18 cellular contexts compared by ENCODE assay signal in the genomic region with DNA sequence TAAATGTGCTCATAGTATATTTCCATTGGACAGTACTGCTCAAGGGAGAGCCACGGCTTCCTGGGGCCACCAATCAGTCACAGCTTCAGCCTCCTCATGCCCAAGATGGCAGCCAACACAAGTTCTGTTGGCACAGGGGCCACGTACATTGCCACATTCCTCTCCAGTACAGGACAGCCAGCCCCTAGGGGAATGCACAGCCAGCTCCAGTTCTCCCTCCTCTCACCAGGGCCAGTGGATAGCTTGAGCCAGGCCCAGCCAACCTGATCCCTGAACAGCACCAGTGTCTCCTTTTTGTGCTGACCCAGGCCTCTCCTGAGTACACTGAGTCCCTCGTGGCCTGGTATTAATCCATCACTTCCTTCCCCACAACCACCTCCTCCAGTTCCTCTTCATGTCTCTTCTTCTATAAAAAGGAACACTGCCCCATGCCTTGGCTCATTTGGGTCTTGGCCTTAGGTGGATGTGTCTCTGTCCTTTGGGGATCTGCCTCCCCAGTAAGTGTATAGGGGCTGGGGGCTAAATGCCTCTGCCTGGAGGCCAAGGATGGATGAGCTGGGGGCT.
DNase-seq lines count a peak whose midpoint lies in the region; ATAC-seq and TF ChIP-seq lines count a peak whose summit lies in the region.
"Had no signal": no experiment of that assay in that cellular context is flagged by ENCODE, and none has a peak within 500 bp of the region (broad histone marks: within the 10 kb centered on the region; RNA-seq: fewer than 3 reads in every experiment).

No MANE protein-coding gene starts in this region.

- DNase-seq in NOMO-1 treated with DMSO at 0.1 percent for 48 hours (lab: John Stamatoyannopoulos, UW; ENCODE audit: unreplicated experiment) (peak; percentile 6), NOMO-1 treated with dmso at 0.1 percent for 144 hours (lab: John Stamatoyannopoulos, UW; ENCODE audit: unreplicated experiment) (no peak), heart left ventricle (peak in 3 of 5 donors; percentile 64 to 84 (median 77)), neuronal stem cell (ENCODE audit: low spot score) (no peak), upper lobe of left lung (no peak), NCI-H2081 treated with DMSO at 0.1 percent for 48 hours (lab: John Stamatoyannopoulos, UW) (no peak)
- DNase-seq: 8988T; CD4-positive, CD25-positive, alpha-beta regulatory T cell; DMS79 treated with DMSO at 0.1 percent for 48 hours; mesenchymal stem cell; NCI-H774; Peyer's patch; stimulated activated CD4-positive, alpha-beta T cell treated with anti-CD3 and anti-CD28 coated beads, Interleukin-4, amount 100 ng/mL, for 4 hours; trophoblast cell had no signal

- intact Hi-C loops in heart left ventricle (cut with DNase I): no loop called here

- peak overlapping the region; percentile 76 for H2BK15ac ChIP-seq in neuronal stem cell (ENCODE audit: low read length)

- peaks cover 2 to 76% (median 71%) of the 10 kb centered on the region in 9 donors for H3K36me3 ChIP-seq in heart left ventricle
- H3K36me3 ChIP-seq in neuronal stem cell (replicated peaks in 1 of 2; ENCODE audit: control insufficient read depth in 2 of 2, insufficient read depth in 2 of 2, low read length in 2 of 2): no peaks in the 10 kb centered on the region
- peaks cover 25 to 73% (median 63%) of the 10 kb centered on the region in 4 donors for H3K36me3 ChIP-seq in upper lobe of left lung

- H4K91ac ChIP-seq in neuronal stem cell (ENCODE audit: low read depth, low read length, poor library complexity): no peak overlapping the region

- no peak overlapping the region for H4K8ac ChIP-seq in neuronal stem cell (ENCODE audit: low read depth, low read length)

- no peak for TF ChIP-seq EP300 in upper lobe of left lung (IDR thresholded peaks at IDR 0.05)

- H2BK5ac ChIP-seq in neuronal stem cell (ENCODE audit: low read length): peak overlapping the region; percentile 7

- H3K14ac ChIP-seq in neuronal stem cell (ENCODE audit: low read length): no peak overlapping the region

- no peak overlapping the region for H3K4me2 ChIP-seq in neuronal stem cell (ENCODE audit: insufficient read depth, low read length, poor library complexity, severe bottlenecking)

- H2BK120ac ChIP-seq in neuronal stem cell (ENCODE audit: low read depth, low read length): no peak overlapping the region

- H3K23ac ChIP-seq in neuronal stem cell (ENCODE audit: low read depth, low read length, poor library complexity): no peak overlapping the region

- no peak for TF ChIP-seq CTCF in heart left ventricle (IDR thresholded peaks at IDR 0.05)
- no peak for TF ChIP-seq CTCF in upper lobe of left lung (IDR thresholded peaks at IDR 0.05)

- ATAC-seq in heart left ventricle (peak; percentile 16 to 39 (median 28)), upper lobe of left lung (ENCODE audit: low FRiP score in 2 of 2) (peak in 1 of 2 donors; percentile 23), HG03095 (IDR thresholded peaks at IDR 0.05; ENCODE audit: unreplicated experiment) (no peak), GM18498 (IDR thresholded peaks at IDR 0.05; ENCODE audit: unreplicated experiment) (no peak)
- ATAC-seq: activated CD4-positive, CD25-positive, alpha-beta regulatory T cell treated with anti-CD3 and anti-CD28 coated beads, Interleukin-2, amount 50 U/mL, for 24 hours; activated T-helper 17 cell treated with anti-CD3 and anti-CD28 coated beads, Interleukin-2, amount 50 U/mL, for 72 hours had no signal

- WGBS in heart left ventricle, 4 donors: 49 to 57% (median 54%) methylated on average over 3 of the region's 3 CpGs
- WGBS in neuronal stem cell (ENCODE audit: extremely low coverage in 2 of 2, insufficient read length in 2 of 2, insufficient replicate concordance in 1 of 2), 2 donors: no CpG with 5 or more reads among the region's 3 CpGs
- 57 to 67% methylated on average over 3 of the region's 3 CpGs for WGBS in upper lobe of left lung, 2 donors

- peak overlapping the region; percentile 25 for H3K18ac ChIP-seq in neuronal stem cell (ENCODE audit: low read length)

- H3K9ac ChIP-seq in neuronal stem cell (ENCODE audit: low read depth, low read length, poor library complexity): no peak overlapping the region

- no peaks in the 10 kb centered on the region for H3K79me1 ChIP-seq in neuronal stem cell (ENCODE audit: low read depth, low read length)

- H3K27ac ChIP-seq in heart left ventricle: peak overlapping the region; percentile 59 to 96 (median 88)
- no peak overlapping the region for H3K27ac ChIP-seq in neuronal stem cell (replicated peaks; ENCODE audit: low read length)
- peak overlapping the region; percentile 64 to 83 (median 64) for H3K27ac ChIP-seq in upper lobe of left lung

- H3K27me3 ChIP-seq in heart left ventricle: no peaks in the 10 kb centered on the region
- no peaks in the 10 kb centered on the region for H3K27me3 ChIP-seq in neuronal stem cell (ENCODE audit: control insufficient read depth in 3 of 3, insufficient read depth in 3 of 3, low read depth in 1 of 3, low read length in 3 of 3)
- H3K27me3 ChIP-seq in upper lobe of left lung: no peaks in the 10 kb centered on the region
- H3K27me3 ChIP-seq: Peyer's patch had no signal

- H2AK5ac ChIP-seq in neuronal stem cell (ENCODE audit: low read depth, low read length): peak overlapping the region; percentile 84

- H3K4me3 ChIP-seq in heart left ventricle (no peak overlapping the region), neuronal stem cell (ENCODE audit: low read length in 2 of 2) (no peak overlapping the region), upper lobe of left lung (no peak overlapping the region)
- H3K4me3 ChIP-seq: Peyer's patch had no signal

- H2AFZ ChIP-seq in neuronal stem cell (ENCODE audit: low read length): no peak overlapping the region

- no peak overlapping the region for H2BK12ac ChIP-seq in neuronal stem cell (ENCODE audit: low read length)

- no peaks in the 10 kb centered on the region for H3K9me3 ChIP-seq in heart left ventricle
- H3K9me3 ChIP-seq in neuronal stem cell (replicated peaks in 1 of 2; ENCODE audit: control insufficient read depth in 2 of 2, insufficient read depth in 1 of 2, low read depth in 1 of 2, low read length in 2 of 2): no peaks in the 10 kb centered on the region
- no peaks in the 10 kb centered on the region for H3K9me3 ChIP-seq in upper lobe of left lung
- H3K9me3 ChIP-seq: Peyer's patch had no signal

- no peak for TF ChIP-seq POLR2A in heart left ventricle (IDR thresholded peaks at IDR 0.05)
- TF ChIP-seq POLR2A in upper lobe of left lung (IDR thresholded peaks at IDR 0.05): no peak

- H3K4ac ChIP-seq in neuronal stem cell (ENCODE audit: low read length): no peak overlapping the region

- H3K4me1 ChIP-seq in heart left ventricle: peaks cover 12 to 100% (median 79%) of the 10 kb centered on the region in 12 donors
- peaks cover 21 to 25% of the 10 kb centered on the region in 2 donors for H3K4me1 ChIP-seq in neuronal stem cell (ENCODE audit: control insufficient read depth in 2 of 2, insufficient read depth in 1 of 2, low read depth in 1 of 2, low read length in 2 of 2)
- H3K4me1 ChIP-seq in upper lobe of left lung: peaks cover 37 to 54% (median 40%) of the 10 kb centered on the region in 4 donors

Comparison
In these comparisons a context has a peak if more than half of its experiments do, and no peak if none do; other contexts are left out.
1. DNase-seq: peak in NOMO-1 treated with DMSO at 0.1 percent for 48 hours (single experiment) and heart left ventricle (3 of 5); none in NOMO-1 treated with dmso at 0.1 percent for 144 hours (single experiment), neuronal stem cell (single experiment), upper lobe of left lung (0 of 2) and NCI-H2081 treated with DMSO at 0.1 percent for 48 hours (single experiment).
2. ATAC-seq: peak in heart left ventricle (4 of 4); none in HG03095 (single experiment) and GM18498 (single experiment).